ENCODE assay signal across 10 cellular contexts in the genomic region with DNA sequence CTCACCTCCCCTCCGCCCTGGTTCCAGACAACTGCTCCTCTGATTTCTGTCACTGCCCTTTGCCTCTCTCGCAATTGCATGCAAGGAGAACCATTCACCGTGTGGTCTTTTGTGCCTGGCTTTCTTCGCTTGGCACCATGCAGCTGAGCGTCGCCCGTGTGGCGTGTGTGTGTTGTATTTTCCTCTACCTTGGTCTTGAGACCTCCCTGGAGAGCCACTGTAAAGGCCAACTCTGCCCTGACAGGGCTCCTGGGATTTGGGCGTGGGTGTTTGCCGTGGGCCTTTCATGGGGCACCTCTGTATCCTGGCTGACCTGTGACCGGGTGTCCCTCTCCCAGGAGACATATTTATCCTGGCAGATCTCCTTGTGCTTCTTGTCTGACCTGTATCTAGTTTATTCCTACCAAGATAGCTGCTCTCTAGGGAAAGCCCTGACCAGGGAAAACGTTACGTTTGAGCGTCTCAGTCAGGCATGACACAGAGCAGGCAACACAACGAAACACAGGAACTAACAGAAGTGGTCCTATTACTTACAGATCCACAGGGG. TPM values are rescaled to one million over a fixed set of nuclear protein-coding genes. Genes with fewer than 3 reads are reported as not detected.
DNase-seq lines count a peak whose midpoint lies in the region; TF ChIP-seq lines count a peak whose summit lies in the region.
"Had no signal": no experiment of that assay in that cellular context is flagged by ENCODE, and none has a peak within 500 bp of the region (broad histone marks: within the 10 kb centered on the region; RNA-seq: fewer than 3 reads in every experiment).

No MANE protein-coding gene starts in this region.

- no peak overlapping the region for H2AFZ ChIP-seq in ACC112 (ENCODE audit: low read length, unreplicated experiment)

- no peak overlapping the region for H3K9ac ChIP-seq in iPS-15b (ENCODE audit: low read depth, low read length)

- H3K27me3 ChIP-seq in ACC112 (ENCODE audit: insufficient read depth, low read length) (no peaks in the 10 kb centered on the region), iPS-15b (ENCODE audit: control insufficient read depth, insufficient read depth, low read length) (peaks cover 54% of the 10 kb centered on the region), WERI-Rb-1 (ENCODE audit: insufficient read depth, low read depth, severe bottlenecking) (no peaks in the 10 kb centered on the region)
- no peaks in the 10 kb centered on the region for H3K27me3 ChIP-seq in CD4-positive, alpha-beta memory T cell (ENCODE audit: insufficient read depth, low read length)

- no peak for DNase-seq in CD4-positive, alpha-beta memory T cell
- DNase-seq in activated CD4-positive, alpha-beta memory T cell treated with anti-CD3 and anti-CD28 coated beads for 36 hours = no peak
- DNase-seq in WERI-Rb-1 = no peak
- no peak for DNase-seq in T1000 (lab: John Stamatoyannopoulos, UW)
- no peak for DNase-seq in substantia nigra (lab: John Stamatoyannopoulos, UW)
- DNase-seq in stimulated activated naive CD4-positive, alpha-beta T cell treated with Interleukin-2 at 50 U/mL for 16 hours (lab: John Stamatoyannopoulos, UW) = no peak

- no peak for TF ChIP-seq CTCF in WERI-Rb-1 (IDR thresholded peaks at IDR 0.05; ENCODE audit: low read depth, low read length)

- intact Hi-C loops in CD4-positive, alpha-beta memory T cell (cut with micrococcal nuclease) = no loop called here
- intact Hi-C loops in activated CD4-positive, alpha-beta memory T cell treated with anti-CD3 and anti-CD28 coated beads for 36 hours (cut with micrococcal nuclease) = loop anchor here (1.0 kb wide), 1 partner anchor 132 kb away; no protein-coding TSS in a partner anchor

- no peaks in the 10 kb centered on the region for H3K79me2 ChIP-seq in ACC112 (ENCODE audit: control insufficient read depth, insufficient read depth, low read length, unreplicated experiment)

- no peaks in the 10 kb centered on the region for H3K9me3 ChIP-seq in CD4-positive, alpha-beta memory T cell (ENCODE audit: control insufficient read depth in 1 of 2, low read length in 2 of 2)
- peaks cover 4% of the 10 kb centered on the region for H3K9me3 ChIP-seq in iPS-15b (ENCODE audit: control insufficient read depth, insufficient read depth, low read length)
- H3K9me3 ChIP-seq in WERI-Rb-1 (ENCODE audit: severe bottlenecking) = no peaks in the 10 kb centered on the region
- H3K9me3 ChIP-seq: lower lobe of right lung had no signal

- peaks cover 0 to 1% of the 10 kb centered on the region in 2 donors for H3K27me3 Mint-ChIP-seq in CD4-positive, alpha-beta memory T cell
- H3K27me3 Mint-ChIP-seq in activated CD4-positive, alpha-beta memory T cell treated with anti-CD3 and anti-CD28 coated beads for 36 hours = peaks cover 12% of the 10 kb centered on the region

- peak overlapping the region in 5 of 7 donors; percentile 17 to 81 (median 65) for H3K27ac Mint-ChIP-seq in CD4-positive, alpha-beta memory T cell
- H3K27ac Mint-ChIP-seq in activated CD4-positive, alpha-beta memory T cell treated with anti-CD3 and anti-CD28 coated beads for 36 hours = no peak overlapping the region

- peaks cover 0 to 16% (median 4%) of the 10 kb centered on the region in 4 donors for H3K4me1 Mint-ChIP-seq in CD4-positive, alpha-beta memory T cell
- H3K4me1 Mint-ChIP-seq in activated CD4-positive, alpha-beta memory T cell treated with anti-CD3 and anti-CD28 coated beads for 36 hours (ENCODE audit: low read depth) = peaks cover 12% of the 10 kb centered on the region

- peak overlapping the region; percentile 99; the same call in 1 of the 2 replicates for H3K4me3 ChIP-seq in ACC112 (ENCODE audit: low read depth, low read length)
- H3K4me3 ChIP-seq in CD4-positive, alpha-beta memory T cell (ENCODE audit: low read length in 2 of 2) = no peak overlapping the region
- H3K4me3 ChIP-seq in iPS-15b (ENCODE audit: low read depth, low read length) = peak overlapping the region; percentile 10
- no peak overlapping the region for H3K4me3 ChIP-seq in WERI-Rb-1 (ENCODE audit: low read depth, low read length)

- H3K27ac ChIP-seq in ACC112 (ENCODE audit: low read depth, low read length) = no peak overlapping the region
- H3K27ac ChIP-seq in CD4-positive, alpha-beta memory T cell (ENCODE audit: low read depth, low read length) = no peak overlapping the region
- H3K27ac ChIP-seq in WERI-Rb-1 = no peak overlapping the region
- no peak overlapping the region for H3K27ac ChIP-seq in substantia nigra (ENCODE audit: low read depth, low read length, poor library complexity, severe bottlenecking)
- H3K27ac ChIP-seq: HL-60 had no signal

- no peaks in the 10 kb centered on the region for H3K36me3 Mint-ChIP-seq in CD4-positive, alpha-beta memory T cell
- no peaks in the 10 kb centered on the region for H3K36me3 Mint-ChIP-seq in activated CD4-positive, alpha-beta memory T cell treated with anti-CD3 and anti-CD28 coated beads for 36 hours

- H3K36me3 ChIP-seq in ACC112 (ENCODE audit: insufficient read depth, low read length) (no peaks in the 10 kb centered on the region), iPS-15b (ENCODE audit: control insufficient read depth, insufficient read depth, low read length) (no peaks in the 10 kb centered on the region), WERI-Rb-1 (no peaks in the 10 kb centered on the region)
- no peaks in the 10 kb centered on the region for H3K36me3 ChIP-seq in CD4-positive, alpha-beta memory T cell (ENCODE audit: insufficient read depth, low read length)

- peak overlapping the region; percentile 67 to 86 (median 80) for H3K4me3 Mint-ChIP-seq in CD4-positive, alpha-beta memory T cell
- H3K4me3 Mint-ChIP-seq in activated CD4-positive, alpha-beta memory T cell treated with anti-CD3 and anti-CD28 coated beads for 36 hours = peak overlapping the region; percentile 58

- H3K4me1 ChIP-seq in ACC112 (ENCODE audit: control insufficient read depth, insufficient read depth, low read length, unreplicated experiment) (peaks cover 4% of the 10 kb centered on the region), iPS-15b (ENCODE audit: control insufficient read depth, insufficient read depth, low read length) (no peaks in the 10 kb centered on the region)
- peaks cover 8% of the 10 kb centered on the region for H3K4me1 ChIP-seq in CD4-positive, alpha-beta memory T cell (ENCODE audit: insufficient read depth, low read length)

- peaks cover 0 to 2% (median 0%) of the 10 kb centered on the region in 8 donors for H3K9me3 Mint-ChIP-seq in CD4-positive, alpha-beta memory T cell
- no peaks in the 10 kb centered on the region for H3K9me3 Mint-ChIP-seq in activated CD4-positive, alpha-beta memory T cell treated with anti-CD3 and anti-CD28 coated beads for 36 hours

- POLR2A ChIA-PET in CD4-positive, alpha-beta memory T cell (lab: Charles Lee; ENCODE audit: partially characterized antibody) = interaction anchor here (1.5 to 1.9 kb wide), 2 partner anchors 28 to 230 kb away, joined by 3 to 12 read pairs; a partner anchor contains a TSS
- POLR2A ChIA-PET in activated CD4-positive, alpha-beta memory T cell treated with anti-CD3 and anti-CD28 coated beads for 36 hours (lab: Charles Lee) = interaction anchor here (1.3 to 1.5 kb wide), 3 partner anchors 28 to 133 kb away, joined by 4 to 5 read pairs (median 5); a partner anchor contains a TSS

- CTCF ChIA-PET in CD4-positive, alpha-beta memory T cell (lab: Charles Lee; ENCODE audit: partially characterized antibody) = interaction anchor here (1.0 to 3.8 kb wide), 4 partner anchors 11 to 230 kb away, joined by 3 to 51 read pairs (median 4); no protein-coding TSS in a partner anchor
- CTCF ChIA-PET in activated CD4-positive, alpha-beta memory T cell treated with anti-CD3 and anti-CD28 coated beads for 36 hours (lab: Charles Lee) = interaction anchor here (0.8 to 2.8 kb wide), 8 partner anchors 9 to 138 kb away, joined by 3 to 34 read pairs (median 4); a partner anchor contains a TSS

RNA-seq across cellular contexts. Expression of a gene that starts 2.0 kb away (rescaled TPM):
- 1 to 10 TPM in 1 of 2 experiments, under 1 TPM in 1; 0.33 to 1.2 TPM for total RNA-seq in CD4-positive, alpha-beta memory T cell
- under 1 TPM; 0.42 to 0.70 TPM for polyA plus RNA-seq in CD4-positive, alpha-beta memory T cell
- total RNA-seq in activated CD4-positive, alpha-beta memory T cell treated with anti-CD3 and anti-CD28 coated beads for 36 hours = under 1 TPM; 0.65 to 0.71 TPM

RNA-seq across cellular contexts. Expression of a gene that starts 28.3 kb away (rescaled TPM):
- 10 to 100 TPM; 71.4 to 73.7 TPM for total RNA-seq in CD4-positive, alpha-beta memory T cell
- 10 to 100 TPM; 65.1 to 82.2 TPM for polyA plus RNA-seq in CD4-positive, alpha-beta memory T cell
- 10 to 100 TPM; 83.0 to 85.1 TPM for total RNA-seq in activated CD4-positive, alpha-beta memory T cell treated with anti-CD3 and anti-CD28 coated beads for 36 hours

RNA-seq across cellular contexts. Expression of a gene that starts 59.0 kb away (rescaled TPM):
- 1 to 10 TPM; 1.2 to 1.4 TPM for total RNA-seq in CD4-positive, alpha-beta memory T cell
- polyA plus RNA-seq in CD4-positive, alpha-beta memory T cell = under 1 TPM in 1 of 2 donors, not detected in 1; 0.92 TPM
- 1 to 10 TPM; 6.0 TPM for total RNA-seq in activated CD4-positive, alpha-beta memory T cell treated with anti-CD3 and anti-CD28 coated beads for 36 hours

Comparison
In these comparisons a context has a peak if more than half of its experiments do, and no peak if none do; other contexts are left out.
1. H3K4me3 ChIP-seq: peak in ACC112 (single experiment) and iPS-15b (single experiment); none in CD4-positive, alpha-beta memory T cell (0 of 2) and WERI-Rb-1 (single experiment).